ENCODE assay signal across 9 cellular contexts in the genomic region with DNA sequence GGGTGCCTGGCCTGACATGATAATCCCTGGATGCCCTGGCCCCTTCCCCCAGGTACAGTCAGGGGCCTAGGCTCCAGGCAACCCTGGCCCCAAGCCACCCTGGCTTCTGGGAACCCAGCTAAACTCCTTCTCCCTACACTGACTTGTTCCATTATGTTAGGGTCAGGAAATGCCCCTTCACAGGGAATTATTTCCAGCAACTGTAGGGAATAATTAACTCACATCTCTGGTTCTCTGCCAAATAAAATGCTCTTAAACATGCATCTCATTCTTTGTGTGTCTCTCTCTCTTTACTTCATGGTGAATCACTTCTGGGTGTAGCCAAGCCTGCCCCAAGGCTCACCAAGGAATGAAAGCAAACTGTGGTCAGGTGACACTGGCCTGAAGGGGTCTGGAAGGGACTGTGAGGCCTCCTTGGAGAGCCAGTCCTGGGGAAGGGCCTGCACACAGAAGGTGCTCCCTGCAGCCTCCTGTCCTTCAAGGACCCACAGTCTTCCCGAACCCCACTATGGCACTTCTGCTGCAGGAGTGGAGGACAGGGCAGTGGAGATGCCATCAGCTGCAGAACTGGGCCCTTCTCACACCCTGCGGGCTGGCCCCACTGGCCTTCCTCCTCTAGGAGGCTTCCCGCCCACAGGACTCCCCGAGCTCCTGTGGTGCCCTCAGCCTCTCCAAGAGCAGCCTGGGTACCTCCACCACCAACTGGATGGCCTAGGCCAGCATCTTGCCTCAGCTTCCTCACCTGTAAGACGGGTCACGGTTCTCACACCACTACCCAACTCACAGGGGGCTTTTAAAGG. TPM values are rescaled to one million over a fixed set of nuclear protein-coding genes. Genes with fewer than 3 reads are reported as not detected.
DNase-seq lines count a peak whose midpoint lies in the region; ATAC-seq and TF ChIP-seq lines count a peak whose summit lies in the region.
"Had no signal": no experiment of that assay in that cellular context is flagged by ENCODE, and none has a peak within 500 bp of the region (broad histone marks: within the 10 kb centered on the region; RNA-seq: fewer than 3 reads in every experiment).

No MANE protein-coding gene starts in this region.

- H3K27ac ChIP-seq in fibroblast of lung (ENCODE audit: insufficient read depth, low read length) (peak overlapping the region; percentile 70), sigmoid colon (peak overlapping the region; percentile 27 to 77 (median 50))

- H3K4me2 ChIP-seq in fibroblast of lung (ENCODE audit: extremely low read depth, insufficient read depth, low read length): no peak overlapping the region

- no peak overlapping the region for H3K4me3 ChIP-seq in fibroblast of lung (replicated peaks in 1 of 4; ENCODE audit: control extremely low read depth in 1 of 4, insufficient read depth in 1 of 4, low read depth in 3 of 4, low read length in 4 of 4)
- no peak overlapping the region for H3K4me3 ChIP-seq in sigmoid colon

- H3K79me2 ChIP-seq in fibroblast of lung (ENCODE audit: control insufficient read depth, insufficient read depth, low read length): peaks cover 62% of the 10 kb centered on the region

- no peaks in the 10 kb centered on the region for H3K27me3 ChIP-seq in fibroblast of lung (ENCODE audit: control insufficient read depth, insufficient read depth, low read length)
- no peaks in the 10 kb centered on the region for H3K27me3 ChIP-seq in sigmoid colon

- H3K9me3 ChIP-seq in fibroblast of lung (ENCODE audit: control insufficient read depth, insufficient read depth, low read depth, low read length): no peaks in the 10 kb centered on the region
- H3K9me3 ChIP-seq in sigmoid colon: no peaks in the 10 kb centered on the region

- peaks cover 21% of the 10 kb centered on the region for H3K36me3 Mint-ChIP-seq in activated CD4-positive, alpha-beta T cell treated with anti-CD3 and anti-CD28 coated beads for 36 hours (ENCODE audit: low read depth)

- no peak for TF ChIP-seq POLR2A in sigmoid colon (IDR thresholded peaks at IDR 0.05)

- intact Hi-C loops in sigmoid colon (cut with DNase I): no loop called here
- intact Hi-C loops in activated CD4-positive, alpha-beta T cell treated with anti-CD3 and anti-CD28 coated beads for 36 hours (cut with DNase I, micrococcal nuclease): no loop called here

- H3K27me3 Mint-ChIP-seq in activated CD4-positive, alpha-beta T cell treated with anti-CD3 and anti-CD28 coated beads for 36 hours: no peaks in the 10 kb centered on the region
- H3K27me3 Mint-ChIP-seq: stimulated activated naive CD8-positive, alpha-beta T cell treated with anti-CD3 and anti-CD28 coated beads, Interleukin-15, Interleukin-2, amounts not matched to agents 100 ng/mL and 50 ng/mL, for 24 hours had no signal

- no peak overlapping the region for H3K27ac Mint-ChIP-seq in activated CD4-positive, alpha-beta T cell treated with anti-CD3 and anti-CD28 coated beads for 36 hours
- H3K27ac Mint-ChIP-seq: stimulated activated naive CD8-positive, alpha-beta T cell treated with anti-CD3 and anti-CD28 coated beads, Interleukin-15, Interleukin-2, amounts not matched to agents 100 ng/mL and 50 ng/mL, for 24 hours had no signal

- H4K20me1 ChIP-seq in fibroblast of lung (ENCODE audit: control insufficient read depth, extremely low read depth, insufficient read depth, low read length): no peaks in the 10 kb centered on the region

- ATAC-seq in activated CD4-positive, alpha-beta T cell treated with anti-CD3 and anti-CD28 coated beads for 36 hours: no peak

- no peak overlapping the region for H2AFZ ChIP-seq in fibroblast of lung (ENCODE audit: low read length)

- no peak for TF ChIP-seq EP300 in sigmoid colon (IDR thresholded peaks at IDR 0.05)

- H3K9me3 Mint-ChIP-seq in activated CD4-positive, alpha-beta T cell treated with anti-CD3 and anti-CD28 coated beads for 36 hours (ENCODE audit: low read depth): no peaks in the 10 kb centered on the region
- H3K9me3 Mint-ChIP-seq: stimulated activated naive CD8-positive, alpha-beta T cell treated with anti-CD3 and anti-CD28 coated beads, Interleukin-15, Interleukin-2, amounts not matched to agents 100 ng/mL and 50 ng/mL, for 24 hours had no signal

- no peak overlapping the region for H3K9ac ChIP-seq in fibroblast of lung (ENCODE audit: insufficient read depth, low read length)

- H3K4me3 Mint-ChIP-seq in activated CD4-positive, alpha-beta T cell treated with anti-CD3 and anti-CD28 coated beads for 36 hours: no peak overlapping the region
- H3K4me3 Mint-ChIP-seq: stimulated activated naive CD8-positive, alpha-beta T cell treated with anti-CD3 and anti-CD28 coated beads, Interleukin-15, Interleukin-2, amounts not matched to agents 100 ng/mL and 50 ng/mL, for 24 hours had no signal

- no peaks in the 10 kb centered on the region for H3K4me1 Mint-ChIP-seq in activated CD4-positive, alpha-beta T cell treated with anti-CD3 and anti-CD28 coated beads for 36 hours

- peaks cover 50% of the 10 kb centered on the region for H3K36me3 ChIP-seq in fibroblast of lung (ENCODE audit: control insufficient read depth, insufficient read depth, low read length)
- H3K36me3 ChIP-seq in sigmoid colon: peaks cover 63 to 89% (median 64%) of the 10 kb centered on the region in 4 donors

- 57 to 82% methylated on average over 6 of the region's 6 CpGs for WGBS in sigmoid colon, 2 donors

- peak; percentile 18 for DNase-seq in GOT3 (lab: John Stamatoyannopoulos, UW)
- DNase-seq in RPMI7951 (ENCODE audit: low read depth): peak; percentile 99
- DNase-seq in fibroblast of lung (ENCODE audit: low read depth in 2 of 2): peak; percentile 94 to 98
- no peak for DNase-seq in sigmoid colon
- DNase-seq in activated CD4-positive, alpha-beta T cell treated with anti-CD3 and anti-CD28 coated beads for 36 hours: no peak
- no peak for DNase-seq in mesenteric fat pad (ENCODE audit: low spot score)
- no peak for DNase-seq in NCI-H524 (lab: John Stamatoyannopoulos, UW)
- no peak for DNase-seq in NCI-H2107 (lab: John Stamatoyannopoulos, UW)

- CTCF ChIA-PET in activated CD4-positive, alpha-beta T cell treated with anti-CD3 and anti-CD28 coated beads for 36 hours (lab: Charles Lee): interaction anchor here (0.6 to 1.2 kb wide), 4 partner anchors 9 to 128 kb away, joined by 3 to 4 read pairs (median 4); no protein-coding TSS in a partner anchor

- TF ChIP-seq CTCF in fibroblast of lung (conservative IDR thresholded peaks at IDR 0.05 in 1 of 2, IDR thresholded peaks at IDR 0.05 in 1 of 2; ENCODE audit: low read depth in 1 of 2, low read length in 2 of 2): no peak
- TF ChIP-seq CTCF in sigmoid colon (IDR thresholded peaks at IDR 0.05): no peak

- H3K4me1 ChIP-seq in fibroblast of lung (ENCODE audit: control insufficient read depth, extremely low read depth, insufficient read depth, low read length): peaks cover 24% of the 10 kb centered on the region
- peaks cover 0 to 78% (median 49%) of the 10 kb centered on the region in 4 donors for H3K4me1 ChIP-seq in sigmoid colon

- POLR2A ChIA-PET in activated CD4-positive, alpha-beta T cell treated with anti-CD3 and anti-CD28 coated beads for 36 hours (lab: Charles Lee): no interaction called here

RNA-seq across cellular contexts. Expression of gene TKT, which starts 17.6 kb away (rescaled TPM):
- total RNA-seq in RPMI7951 (2014; rRNA removed; shearing (Covaris generic)): 761 and 779 TPM in 2 replicates
- total RNA-seq in fibroblast of lung (810 and 846 TPM in 2 replicates), sigmoid colon (100 to 1,000 TPM; 138 to 253 (median 185) TPM), mesenteric fat pad (416 TPM)
- polyA plus RNA-seq in fibroblast of lung (163 and 225 TPM in 2 replicates), sigmoid colon (100 to 1,000 TPM in 2 of 3 donors, 10 to 100 TPM in 1; 88.9 to 305 (median 102) TPM)
- 422 and 584 TPM in 2 replicates for polyA plus RNA-seq in fibroblast of lung (2012)
- 303 and 311 TPM in 2 replicates for polyA minus RNA-seq in fibroblast of lung (ENCODE audit: low replicate concordance)
- total RNA-seq in activated CD4-positive, alpha-beta T cell treated with anti-CD3 and anti-CD28 coated beads for 36 hours: 100 to 1,000 TPM; 320 to 418 TPM

Comparison
In these comparisons a context has a peak if more than half of its experiments do, and no peak if none do; other contexts are left out.
1. DNase-seq: peak in GOT3 (single experiment), RPMI7951 (single experiment) and fibroblast of lung (2 of 2); none in sigmoid colon (single experiment), activated CD4-positive, alpha-beta T cell treated with anti-CD3 and anti-CD28 coated beads for 36 hours (single experiment), mesenteric fat pad (single experiment), NCI-H524 (0 of 2) and NCI-H2107 (single experiment).